Comparison of ENCODE assay signal across 8 cellular contexts in the genomic region with DNA sequence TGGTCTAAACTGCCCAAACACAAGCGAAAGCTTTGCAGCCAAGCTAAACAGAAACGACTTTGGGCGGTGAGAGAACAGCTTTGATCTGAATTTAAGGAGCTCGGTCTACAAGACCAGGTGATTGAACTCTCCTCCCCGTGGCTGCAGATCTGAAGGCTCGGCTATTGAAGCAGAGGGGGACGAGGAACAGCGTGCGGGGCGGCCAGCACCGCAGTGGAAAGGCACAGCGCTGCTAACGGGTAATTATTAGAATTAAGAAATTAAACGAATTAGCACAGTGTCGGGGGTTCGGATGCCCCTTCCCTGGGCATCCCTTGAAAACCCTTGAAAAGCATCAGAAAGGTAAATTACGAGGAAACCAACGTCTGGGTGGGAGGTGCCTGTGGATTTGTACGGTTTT. TPM values are rescaled to one million over a fixed set of nuclear protein-coding genes. Genes with fewer than 3 reads are reported as not detected.
DNase-seq lines count a peak whose midpoint lies in the region; ATAC-seq and TF ChIP-seq lines count a peak whose summit lies in the region.

No MANE protein-coding gene starts in this region.

- no peaks in the 10 kb centered on the region for H3K9me3 ChIP-seq in CD8-positive, alpha-beta T cell (ENCODE audit: low read length)
- H3K9me3 ChIP-seq in heart left ventricle (peaks cover 0 to 8% (median 0%) of the 10 kb centered on the region in 12 donors), ovary (no peaks in the 10 kb centered on the region)

- H3K27ac ChIP-seq in CD8-positive, alpha-beta T cell (ENCODE audit: low read depth, low read length): no peak overlapping the region
- H3K27ac ChIP-seq in heart left ventricle: peak overlapping the region in 2 of 12 donors; percentile 20 to 26
- H3K27ac ChIP-seq in ovary: no peak overlapping the region

- peaks cover 10% of the 10 kb centered on the region for H3K4me1 Mint-ChIP-seq in CD8-positive, alpha-beta T cell (ENCODE audit: low read depth)

- H3K4me3 ChIP-seq in CD8-positive, alpha-beta T cell (ENCODE audit: low read depth, low read length): no peak overlapping the region
- peak overlapping the region; percentile 48 for H3K4me3 ChIP-seq in WI38 (ENCODE audit: low read depth, low read length)
- H3K4me3 ChIP-seq in heart left ventricle: peak overlapping the region; percentile 30 to 76 (median 54)
- H3K4me3 ChIP-seq in ovary: peak overlapping the region; percentile 50

- peaks cover 56% of the 10 kb centered on the region for H3K27me3 Mint-ChIP-seq in CD8-positive, alpha-beta T cell (ENCODE audit: low read depth)

- H3K4me1 ChIP-seq in CD8-positive, alpha-beta T cell (ENCODE audit: insufficient read depth, low read length): no peaks in the 10 kb centered on the region
- H3K4me1 ChIP-seq in heart left ventricle: peaks cover 0 to 7% (median 5%) of the 10 kb centered on the region in 12 donors
- peaks cover 2% of the 10 kb centered on the region for H3K4me1 ChIP-seq in ovary (ENCODE audit: insufficient read depth)

- H3K9me3 Mint-ChIP-seq in CD8-positive, alpha-beta T cell: peaks cover 3% of the 10 kb centered on the region

- H3K27me3 ChIP-seq in CD8-positive, alpha-beta T cell (ENCODE audit: insufficient read depth, low read length): peaks cover 6% of the 10 kb centered on the region
- H3K27me3 ChIP-seq in heart left ventricle (peaks cover 0 to 29% (median 2%) of the 10 kb centered on the region in 9 donors), ovary (no peaks in the 10 kb centered on the region)

- 6 to 10% (median 8%) methylated on average over 19 of the region's 19 CpGs for WGBS in heart left ventricle, 4 donors
- 3 to 6% (median 5%) methylated on average over 19 of the region's 19 CpGs for WGBS in ovary, 3 donors

- H3K36me3 ChIP-seq in CD8-positive, alpha-beta T cell (ENCODE audit: insufficient read depth, low read length): no peaks in the 10 kb centered on the region
- H3K36me3 ChIP-seq in heart left ventricle: no peaks in the 10 kb centered on the region
- no peaks in the 10 kb centered on the region for H3K36me3 ChIP-seq in ovary

- TF ChIP-seq POLR2A in heart left ventricle (IDR thresholded peaks at IDR 0.05) (no peak), ovary (IDR thresholded peaks at IDR 0.05) (no peak)

- TF ChIP-seq EP300 in ovary (IDR thresholded peaks at IDR 0.05): no peak

- peak overlapping the region; percentile 75 for H3K4me3 Mint-ChIP-seq in CD8-positive, alpha-beta T cell

- H3K36me3 Mint-ChIP-seq in CD8-positive, alpha-beta T cell: no peaks in the 10 kb centered on the region

- POLR2A ChIA-PET in CD8-positive, alpha-beta T cell (lab: Charles Lee): no interaction called here
- POLR2A ChIA-PET in GM10248 (lab: Yijun Ruan, JAX): no interaction called here

- H3K27ac Mint-ChIP-seq in CD8-positive, alpha-beta T cell: no peak overlapping the region

- no peak for TF ChIP-seq CTCF in CD8-positive, alpha-beta T cell (IDR thresholded peaks at IDR 0.05)
- TF ChIP-seq CTCF in WI38 (IDR thresholded peaks at IDR 0.05; ENCODE audit: low read depth, low read length): no peak
- no peak for TF ChIP-seq CTCF in heart left ventricle (IDR thresholded peaks at IDR 0.05)
- TF ChIP-seq CTCF in ovary (IDR thresholded peaks at IDR 0.05): no peak
- no peak for TF ChIP-seq CTCF in GM10248 (IDR thresholded peaks at IDR 0.05; ENCODE audit: control extremely low read depth, extremely low read depth, low read depth, missing control alignments)

- intact Hi-C loops in CD8-positive, alpha-beta T cell (cut with DNase I, micrococcal nuclease): no loop called here
- intact Hi-C loops in heart left ventricle (cut with DNase I): loop anchor here in 6 of 10 donors (5.0 to 10.0 kb wide), 5 partner anchors 54 to 161 kb away; a partner anchor contains a TSS
- intact Hi-C loops in ovary (cut with DNase I): loop anchor here in 1 of 4 donors (5.0 kb wide), 1 partner anchor 74 kb away; a partner anchor contains a TSS

- ATAC-seq in CD8-positive, alpha-beta T cell: no peak
- peak in 2 of 4 donors; percentile 50 to 54 for ATAC-seq in heart left ventricle
- ATAC-seq in GM19328 (IDR thresholded peaks at IDR 0.05; ENCODE audit: unreplicated experiment): no peak

- DNase-seq in CD8-positive, alpha-beta T cell: no peak
- no peak for DNase-seq in heart left ventricle
- DNase-seq in ovary: no peak
- DNase-seq in DMS79 (lab: John Stamatoyannopoulos, UW): no peak
- no peak for DNase-seq in GM10248 (ENCODE audit: extremely low spot score)
- DNase-seq in SW 1271 (lab: John Stamatoyannopoulos, UW): no peak

- CTCF ChIA-PET in CD8-positive, alpha-beta T cell (lab: Charles Lee): no interaction called here
- CTCF ChIA-PET in GM10248 (lab: Yijun Ruan, JAX): no interaction called here

RNA-seq across cellular contexts. Expression of a gene that starts 0.4 kb away (rescaled TPM):
- under 1 TPM in 1 of 2 experiments, not detected in 1; 0.28 TPM for total RNA-seq in CD8-positive, alpha-beta T cell
- total RNA-seq in heart left ventricle: 1 to 10 TPM in 1 of 9 donors, under 1 TPM in 5, not detected in 3; 0.32 to 1.0 (median 0.71) TPM
- under 1 TPM; 0.06 to 0.30 TPM for polyA plus RNA-seq in heart left ventricle
- 1 to 10 TPM in 6 of 7 donors, under 1 TPM in 1; 0.72 to 3.6 (median 1.6) TPM for total RNA-seq in ovary
- polyA plus RNA-seq in ovary: 1 to 10 TPM; 1.0 to 4.0 TPM

Comparison
In these comparisons a context has a peak if more than half of its experiments do, and no peak if none do; other contexts are left out.
1. intact Hi-C loops: an anchor here in heart left ventricle (5.0 to 10.0 kb wide); none called in CD8-positive, alpha-beta T cell.